Comparison of ENCODE assay signal across 16 cellular contexts in the genomic region with DNA sequence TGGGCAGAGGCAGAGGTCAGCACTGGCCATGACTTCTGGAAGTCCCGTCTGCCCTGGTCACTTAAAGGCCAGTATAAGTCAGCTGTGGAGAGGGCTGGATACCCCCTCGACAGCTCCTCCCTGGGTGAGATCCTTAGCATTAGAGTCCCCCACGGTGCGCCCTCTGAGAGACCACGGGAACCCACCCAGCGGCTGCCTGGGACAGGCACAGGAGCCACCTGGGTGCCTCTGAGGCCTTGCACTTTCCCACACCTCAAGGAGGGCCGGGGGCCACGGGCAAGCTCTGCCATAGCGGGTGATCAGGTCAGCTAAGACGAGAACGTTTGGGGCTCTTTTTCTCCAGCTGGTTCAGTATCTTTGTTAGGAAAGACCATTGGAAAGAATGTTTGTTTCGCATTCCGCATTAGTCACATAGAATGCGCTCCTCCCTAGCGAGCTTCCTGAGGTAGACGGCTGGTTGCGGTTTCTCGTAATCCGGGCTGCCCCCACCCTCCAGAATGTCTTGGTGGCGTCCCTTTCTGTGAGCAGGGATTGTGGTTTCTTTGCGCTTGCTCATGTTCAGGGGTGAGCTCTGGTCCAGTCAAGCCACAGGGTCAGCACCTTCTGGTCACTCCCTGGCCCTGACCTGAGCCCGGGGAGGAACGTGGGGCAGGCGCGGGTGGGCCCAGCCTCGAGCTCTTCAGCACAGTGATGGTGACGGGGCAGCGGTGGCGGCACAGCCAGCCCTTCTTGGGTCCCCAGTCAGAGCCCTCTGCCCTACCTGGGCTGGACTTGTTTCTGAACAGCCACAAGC. TPM values are rescaled to one million over a fixed set of nuclear protein-coding genes. Genes with fewer than 3 reads are reported as not detected.
DNase-seq lines count a peak whose midpoint lies in the region; ATAC-seq and TF ChIP-seq lines count a peak whose summit lies in the region.
"Had no signal": no experiment of that assay in that cellular context is flagged by ENCODE, and none has a peak within 500 bp of the region (broad histone marks: within the 10 kb centered on the region; RNA-seq: fewer than 3 reads in every experiment).

No MANE protein-coding gene starts in this region.

- peak overlapping the region; percentile 17 for H3K4me3 Mint-ChIP-seq in MCF 10A (ENCODE audit: unreplicated experiment)
- H3K4me3 Mint-ChIP-seq: activated T-cell treated with anti-CD3 and anti-CD28 coated beads, Interleukin-2, amount 50 U/mL, for 24 hours; brain had no signal

- H3K4me1 ChIP-seq in breast epithelium, result no peaks in the 10 kb centered on the region
- H3K4me1 ChIP-seq in ovary (ENCODE audit: insufficient read depth), result no peaks in the 10 kb centered on the region
- H3K4me1 ChIP-seq: right lobe of liver had no signal

- 84 to 90% (median 88%) methylated on average over 29 of the region's 29 CpGs for WGBS in ovary, 3 donors

- CTCF ChIA-PET in MCF 10A (lab: Yijun Ruan, JAX), result interaction anchor here (0.6 to 2.2 kb wide), 10 partner anchors 10 to 40 kb away, joined by 3 to 13 read pairs (median 4); partner anchors contain the start of genes EME2 and MAPK8IP3

- POLR2A ChIA-PET in MCF 10A (lab: Yijun Ruan, JAX), result interaction anchor here (0.7 to 5.3 kb wide), 20 partner anchors 9 to 325 kb away, joined by 3 to 95 read pairs (median 6); partner anchors contain the start of genes EME2, IFT140, JPT2 and MAPK8IP3

- no peak for ATAC-seq in stimulated activated naive CD8-positive, alpha-beta T cell treated with anti-CD3 and anti-CD28 coated beads, Interleukin-15, Interleukin-2, amounts not matched to agents 100 U/mL and 50 U/mL, for 24 hours
- ATAC-seq: right lobe of liver had no signal

- no peaks in the 10 kb centered on the region for H3K36me3 ChIP-seq in breast epithelium
- H3K36me3 ChIP-seq in ovary, result no peaks in the 10 kb centered on the region

- H3K4me1 Mint-ChIP-seq in MCF 10A (ENCODE audit: insufficient read depth, unreplicated experiment), result peaks cover 34% of the 10 kb centered on the region
- H3K4me1 Mint-ChIP-seq: brain had no signal

- H3K9me3 Mint-ChIP-seq in MCF 10A (ENCODE audit: unreplicated experiment), result no peaks in the 10 kb centered on the region
- H3K9me3 Mint-ChIP-seq: activated T-cell treated with anti-CD3 and anti-CD28 coated beads, Interleukin-2, amount 50 U/mL, for 24 hours; brain had no signal

- H3K36me3 Mint-ChIP-seq in MCF 10A (ENCODE audit: insufficient read depth, unreplicated experiment), result peaks cover 48% of the 10 kb centered on the region

- no peaks in the 10 kb centered on the region for H3K27me3 Mint-ChIP-seq in MCF 10A (ENCODE audit: insufficient read depth, unreplicated experiment)
- H3K27me3 Mint-ChIP-seq: activated T-cell treated with anti-CD3 and anti-CD28 coated beads, Interleukin-2, amount 50 U/mL, for 24 hours; brain had no signal

- peak overlapping the region; percentile 89 for H3K27ac Mint-ChIP-seq in MCF 10A (ENCODE audit: low read depth, unreplicated experiment)
- H3K27ac Mint-ChIP-seq: activated T-cell treated with anti-CD3 and anti-CD28 coated beads, Interleukin-2, amount 50 U/mL, for 24 hours had no signal

- TSS peak; percentile 22 for BruUV-seq in MCF 10A (replicated peaks; lab: Mats Ljungman, UMichigan)

- H3K9me3 ChIP-seq in breast epithelium, result no peaks in the 10 kb centered on the region
- no peaks in the 10 kb centered on the region for H3K9me3 ChIP-seq in ovary
- H3K9me3 ChIP-seq: right lobe of liver, thoracic aorta had no signal

- no peak for TF ChIP-seq EP300 in ovary (IDR thresholded peaks at IDR 0.05)

- TF ChIP-seq CTCF in MCF 10A (IDR thresholded peaks at IDR 0.05; ENCODE audit: unreplicated experiment), result no peak
- no peak for TF ChIP-seq CTCF in breast epithelium (IDR thresholded peaks at IDR 0.05)
- TF ChIP-seq CTCF in ovary (IDR thresholded peaks at IDR 0.05), result no peak

- no peak overlapping the region for H3K4me3 ChIP-seq in breast epithelium
- no peak overlapping the region for H3K4me3 ChIP-seq in ovary
- H3K4me3 ChIP-seq: right lobe of liver, thoracic aorta had no signal

- H3K27ac ChIP-seq in breast epithelium (no peak overlapping the region), ovary (no peak overlapping the region)
- H3K27ac ChIP-seq: right lobe of liver, thoracic aorta had no signal

- DNase-seq in MCF 10A (ENCODE audit: unreplicated experiment) (peak; percentile 94), breast epithelium (ENCODE audit: low spot score in 2 of 2) (no peak), astrocyte of the hippocampus (ENCODE audit: low read depth, low spot score) (peak; percentile 96), islet precursor cell (peak; percentile 91), OCI-M1 (lab: John Stamatoyannopoulos, UW) (no peak), hepatic stellate cell (ENCODE audit: low spot score) (no peak), ovary (no peak)
- no peak for DNase-seq in stimulated activated naive CD8-positive, alpha-beta T cell treated with anti-CD3 and anti-CD28 coated beads, Interleukin-15, Interleukin-2, amounts not matched to agents 100 U/mL and 50 U/mL, for 24 hours
- DNase-seq: ACHN; activated T-cell treated with anti-CD3 and anti-CD28 coated beads, Interleukin-2, amount 50 U/mL, for 24 hours; DMS153; NCI-H345; SHP77 treated with DMSO at 0.1 percent for 48 hours had no signal

- TF ChIP-seq POLR2A in breast epithelium (IDR thresholded peaks at IDR 0.05) (no peak), ovary (IDR thresholded peaks at IDR 0.05) (no peak)

- intact Hi-C loops in MCF 10A (cut with micrococcal nuclease), result loop anchor here (1.0 to 2.0 kb wide), 2 partner anchors 8 to 25 kb away; partner anchors contain the start of gene NME3
- intact Hi-C loops in breast epithelium (cut with DNase I; ENCODE audit: low total_unique reads), result no loop called here
- intact Hi-C loops in ovary (cut with DNase I), result no loop called here

- H3K27me3 ChIP-seq in breast epithelium (no peaks in the 10 kb centered on the region), ovary (no peaks in the 10 kb centered on the region)
- H3K27me3 ChIP-seq: right lobe of liver had no signal

RNA-seq across cellular contexts. Expression of gene NME3, which starts 25.2 kb away (rescaled TPM):
- total RNA-seq in MCF 10A (2022) (44.0 and 44.8 TPM in 2 replicates), breast epithelium (100 to 1,000 TPM in 2 of 3 donors, 10 to 100 TPM in 1; 86.6 to 119 (median 115) TPM), ovary (100 to 1,000 TPM in 1 of 7 donors, 10 to 100 TPM in 6; 68.6 to 129 (median 86.8) TPM)
- polyA plus RNA-seq in ovary, result 100 to 1,000 TPM in 1 of 2 donors, not detected in 1; 128 TPM

RNA-seq across cellular contexts. Expression of gene EME2, which starts 26.5 kb away (rescaled TPM):
- total RNA-seq in MCF 10A (2022) (20.6 TPM in 2 replicates), breast epithelium (10 to 100 TPM in 2 of 3 donors, 1 to 10 TPM in 1; 4.6 to 17.4 (median 14.0) TPM), ovary (10 to 100 TPM in 6 of 7 donors, 1 to 10 TPM in 1; 6.2 to 19.2 (median 16.1) TPM)
- polyA plus RNA-seq in ovary, result 1 to 10 TPM in 1 of 2 donors, under 1 TPM in 1; 0.83 to 4.6 TPM

RNA-seq across cellular contexts. Expression of gene MRPS34, which starts 26.8 kb away (rescaled TPM):
- 82.2 and 102 TPM in 2 replicates for total RNA-seq in MCF 10A (2022)
- total RNA-seq in breast epithelium, result 10 to 100 TPM; 85.9 to 95.4 (median 87.8) TPM
- 10 to 100 TPM; 47.5 to 79.4 (median 53.6) TPM for total RNA-seq in ovary
- polyA plus RNA-seq in ovary, result 10 to 100 TPM; 31.8 to 61.4 TPM

RNA-seq across cellular contexts. Expression of gene SPSB3, which starts 36.3 kb away (rescaled TPM):
- 21.6 and 22.2 TPM in 2 replicates for total RNA-seq in MCF 10A (2022)
- total RNA-seq in breast epithelium, result 100 to 1,000 TPM in 1 of 3 donors, 10 to 100 TPM in 2; 84.9 to 107 (median 88.5) TPM
- total RNA-seq in ovary, result 10 to 100 TPM; 34.9 to 98.5 (median 57.6) TPM
- polyA plus RNA-seq in ovary, result 100 to 1,000 TPM in 1 of 2 donors, 1 to 10 TPM in 1; 2.4 to 138 TPM

RNA-seq across cellular contexts. Expression of gene NUBP2, which starts 36.7 kb away (rescaled TPM):
- total RNA-seq in MCF 10A (2022) (71.3 and 73.9 TPM in 2 replicates), breast epithelium (10 to 100 TPM; 61.6 to 82.6 (median 80.3) TPM), ovary (10 to 100 TPM; 42.8 to 72.0 (median 52.3) TPM)
- polyA plus RNA-seq in ovary, result 10 to 100 TPM in 1 of 2 donors, under 1 TPM in 1; 0.50 to 76.5 TPM

Comparison
In these comparisons a context has a peak if more than half of its experiments do, and no peak if none do; other contexts are left out.
1. DNase-seq: peak in MCF 10A (single experiment), astrocyte of the hippocampus (single experiment) and islet precursor cell (single experiment); none in breast epithelium (0 of 2), stimulated activated naive CD8-positive, alpha-beta T cell treated with anti-CD3 and anti-CD28 coated beads, Interleukin-15, Interleukin-2, amounts not matched to agents 100 U/mL and 50 U/mL, for 24 hours (single experiment), OCI-M1 (single experiment), hepatic stellate cell (single experiment) and ovary (0 of 5).